8 cellular contexts compared by ENCODE assay signal in genomic region chr12:108856170-108856427, GRCh38.
DNase-seq lines count a peak whose midpoint lies in the region; TF ChIP-seq lines count a peak whose summit lies in the region.

No MANE protein-coding gene starts in this region.

- peak overlapping the region; percentile 94 for H3K4me3 ChIP-seq in DOHH2 (ENCODE audit: low read length)
- peak overlapping the region; percentile 99 for H3K4me3 ChIP-seq in fibroblast of mammary gland (ENCODE audit: control insufficient read depth, low read depth, low read length)

- TF ChIP-seq CTCF in DOHH2 (IDR thresholded peaks at IDR 0.05; ENCODE audit: low read depth, low read length, poor library complexity, severe bottlenecking) (no peak), fibroblast of mammary gland (conservative IDR thresholded peaks at IDR 0.05; ENCODE audit: control insufficient read depth, insufficient read depth, low read depth, low read length) (no peak)

- peaks cover 19% of the 10 kb centered on the region for H3F3A ChIP-seq in DOHH2 (ENCODE audit: control insufficient read depth, insufficient read depth)

- H3K9me3 ChIP-seq in DOHH2 (ENCODE audit: control insufficient read depth, insufficient read depth, low read length): no peaks in the 10 kb centered on the region

- H3K4me2 ChIP-seq in DOHH2 (ENCODE audit: low read length): peak overlapping the region; percentile 99

- no peak overlapping the region for H3K27ac ChIP-seq in DOHH2 (ENCODE audit: low read depth, low read length)

- H3K27me3 ChIP-seq in DOHH2 (ENCODE audit: control insufficient read depth, low read length): 0 out of 2 replicates have a peak, but pooled peaks cover 5% of the 10 kb centered on the region

- peaks cover 34% of the 10 kb centered on the region for H3K79me2 ChIP-seq in DOHH2 (ENCODE audit: control insufficient read depth, low read length)

- H3K4me1 ChIP-seq in DOHH2 (ENCODE audit: control insufficient read depth, low read length): peaks cover 43% of the 10 kb centered on the region

- peaks cover 4% of the 10 kb centered on the region; the same call in 1 of the 2 replicates for H3K36me3 ChIP-seq in DOHH2 (ENCODE audit: control insufficient read depth, low read length)

- no peaks in the 10 kb centered on the region for H3K9me2 ChIP-seq in DOHH2 (replicated peaks; ENCODE audit: control insufficient read depth, low read length)

- no peaks in the 10 kb centered on the region for H4K20me1 ChIP-seq in DOHH2 (ENCODE audit: control insufficient read depth, insufficient read depth, low read depth, low read length)

- peak; percentile 1 for DNase-seq in T-helper 9 cell
- no peak for DNase-seq in fibroblast of mammary gland (ENCODE audit: low read depth)
- peak; percentile 40 for DNase-seq in retina
- no peak for DNase-seq in OCI-M1 (lab: John Stamatoyannopoulos, UW)
- DNase-seq in NCI-H226: no peak
- no peak for DNase-seq in NK-92 treated with Interleukin-12 subunit alpha and Interleukin-12 subunit beta, amount 100 ng/mL, for 24 hours (lab: John Stamatoyannopoulos, UW)
- DNase-seq in middle frontal gyrus (ENCODE audit: extremely low spot score, low spot score): no peak

Comparison
In these comparisons a context has a peak if more than half of its experiments do, and no peak if none do; other contexts are left out.
1. DNase-seq: peak in T-helper 9 cell (single experiment) and retina (single experiment); none in fibroblast of mammary gland (single experiment), OCI-M1 (single experiment), NCI-H226 (single experiment), NK-92 treated with Interleukin-12 subunit alpha and Interleukin-12 subunit beta, amount 100 ng/mL, for 24 hours (single experiment) and middle frontal gyrus (single experiment).